In the genomic region with DNA sequence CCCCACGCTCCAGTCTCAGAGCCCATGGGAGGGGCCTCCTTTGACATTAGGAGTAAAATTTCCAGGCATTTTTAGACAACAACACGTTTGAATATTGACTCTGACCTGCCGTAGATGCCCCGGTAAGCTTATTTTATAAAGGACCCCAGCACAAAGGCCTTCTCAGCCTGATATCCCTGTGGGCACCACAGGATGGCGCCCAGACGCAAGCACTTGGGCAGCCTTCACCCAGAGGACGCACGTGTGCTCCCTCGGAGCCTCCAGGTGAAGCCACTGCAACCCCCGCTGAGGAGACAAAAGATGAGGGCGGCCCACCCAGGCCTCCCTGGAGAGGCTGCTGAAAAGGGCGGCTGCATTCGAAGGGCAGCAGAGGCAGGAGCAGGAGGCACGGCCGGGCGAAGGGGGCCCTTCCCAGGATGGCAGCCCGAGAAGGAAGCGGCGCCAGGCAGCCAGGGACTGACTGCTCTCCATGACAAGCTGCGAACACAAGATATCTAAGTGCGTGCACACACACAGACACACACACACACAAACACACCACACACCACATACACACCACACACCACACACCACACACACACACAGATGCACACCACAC, we compare ENCODE assay signal across 8 cellular contexts. TPM values are rescaled to one million over a fixed set of nuclear protein-coding genes. Genes with fewer than 3 reads are reported as not detected.
DNase-seq lines count a peak whose midpoint lies in the region; ATAC-seq, FAIRE-seq and TF ChIP-seq lines count a peak whose summit lies in the region.

No MANE protein-coding gene starts in this region.

- H3K27me3 ChIP-seq in small intestine (ENCODE audit: control insufficient read depth in 2 of 2, insufficient read depth in 2 of 2, low read length in 2 of 2): peaks cover 0 to 13% of the 10 kb centered on the region in 2 donors

- no peak overlapping the region for H3K4me3 ChIP-seq in small intestine (ENCODE audit: low read depth in 1 of 2, low read length in 2 of 2)

- no peaks in the 10 kb centered on the region for H3K4me1 ChIP-seq in small intestine (ENCODE audit: control insufficient read depth in 2 of 2, insufficient read depth in 1 of 2, low read depth in 1 of 2, low read length in 1 of 2)

- DNase-seq in NCI-H2029 (lab: John Stamatoyannopoulos, UW) (peak; percentile 21), NCI-H2029 treated with DMSO at 0.1 percent for 48 hours (lab: John Stamatoyannopoulos, UW) (no peak), NCI-H146 treated with DMSO at 0.1 percent for 48 hours (lab: John Stamatoyannopoulos, UW; ENCODE audit: unreplicated experiment) (peak; percentile 45), erythroblast (lab: John Stamatoyannopoulos, UW) (peak; percentile 60 to 73), small intestine (peak; percentile 44), GM12892 (ENCODE audit: insufficient read length) (no peak)
- peak; percentile 44 to 57 for DNase-seq in activated CD4-positive, alpha-beta T cell treated with anti-CD3 and anti-CD28 coated beads, Interleukin-2, amount 50 U/mL, for 48 hours

- TF ChIP-seq POLR2A in erythroblast (IDR thresholded peaks at IDR 0.05; ENCODE audit: low read length): no peak
- TF ChIP-seq POLR2A in GM12892 (IDR thresholded peaks at IDR 0.05; ENCODE audit: low read depth, low read length): no peak

- WGBS in small intestine, 3 donors: 5 to 24% (median 8%) methylated on average over 18 to 21 of the region's 21 CpGs

- no peaks in the 10 kb centered on the region for H3K36me3 ChIP-seq in small intestine (ENCODE audit: control insufficient read depth in 2 of 2, insufficient read depth in 2 of 2, low read length in 2 of 2)

- FAIRE-seq in small intestine (lab: Jason Lieb, UNC): no peak
- no peak for FAIRE-seq in GM12892 (lab: Jason Lieb, UNC)

- no peak overlapping the region for H3K27ac ChIP-seq in small intestine (ENCODE audit: low read depth in 1 of 2, low read length in 1 of 2)

- no peak for ATAC-seq in GM21576 (IDR thresholded peaks at IDR 0.05; ENCODE audit: unreplicated experiment)

- H3K9me3 ChIP-seq in small intestine (ENCODE audit: control insufficient read depth, low read depth): no peaks in the 10 kb centered on the region

RNA-seq across cellular contexts. Expression of gene TH, which starts 15.2 kb away (rescaled TPM):
- polyA plus RNA-seq in small intestine: 1 to 10 TPM in 1 of 3 donors, not detected in 2; 1.7 TPM
- not detected for polyA plus RNA-seq in GM12892 (2012; ENCODE audit: missing spikeins)

RNA-seq across cellular contexts. Expression of gene INS, which starts 25.8 kb away (rescaled TPM):
- 100 to 1,000 TPM in 1 of 3 donors, 10 to 100 TPM in 1, under 1 TPM in 1; 0.58 to 124 (median 60.8) TPM for polyA plus RNA-seq in small intestine
- polyA plus RNA-seq in GM12892 (2012; ENCODE audit: missing spikeins): not detected

RNA-seq across cellular contexts. Expression of gene IGF2, which starts 47.6 kb away (rescaled TPM):
- polyA plus RNA-seq in small intestine: 10 to 100 TPM in 1 of 3 donors, under 1 TPM in 2; 0.45 to 20.4 (median 0.81) TPM
- polyA plus RNA-seq in GM12892 (2012; ENCODE audit: missing spikeins): not detected

Comparison
In these comparisons a context has a peak if more than half of its experiments do, and no peak if none do; other contexts are left out.
1. DNase-seq: peak in NCI-H2029 (single experiment), NCI-H146 treated with DMSO at 0.1 percent for 48 hours (single experiment), activated CD4-positive, alpha-beta T cell treated with anti-CD3 and anti-CD28 coated beads, Interleukin-2, amount 50 U/mL, for 48 hours (2 of 2), erythroblast (2 of 2) and small intestine (single experiment); none in NCI-H2029 treated with DMSO at 0.1 percent for 48 hours (single experiment) and GM12892 (single experiment).